In genomic region chr20:62159835-62160234, GRCh38 we compare ENCODE assay signal across 12 cellular contexts. TPM values are rescaled to one million over a fixed set of nuclear protein-coding genes. Genes with fewer than 3 reads are reported as not detected.
A peak's percentile ranks its signal among the peaks of the same experiment; 100 is the strongest.
DNase-seq lines count a peak whose midpoint lies in the region; ATAC-seq and TF ChIP-seq lines count a peak whose summit lies in the region.
"Had no signal": no experiment of that assay in that cellular context is flagged by ENCODE, and none has a peak within 500 bp of the region (broad histone marks: within the 10 kb centered on the region; RNA-seq: fewer than 3 reads in every experiment).

No MANE protein-coding gene starts in this region.

- no peak for TF ChIP-seq CTCF in CD4-positive, alpha-beta T cell (IDR thresholded peaks at IDR 0.05)
- TF ChIP-seq CTCF in nephron progenitor cell (IDR thresholded peaks at IDR 0.05): no peak

- no peaks in the 10 kb centered on the region for H3K9me3 Mint-ChIP-seq in CD4-positive, alpha-beta T cell
- H3K9me3 Mint-ChIP-seq in nephron progenitor cell: no peaks in the 10 kb centered on the region

- ATAC-seq in CD4-positive, alpha-beta T cell (ENCODE audit: poor library complexity): peak; percentile 21
- ATAC-seq in HG02763 (IDR thresholded peaks at IDR 0.05; ENCODE audit: unreplicated experiment) (peak; percentile 56), HG03108 (IDR thresholded peaks at IDR 0.05; ENCODE audit: unreplicated experiment) (no peak), HG03521 (IDR thresholded peaks at IDR 0.05; ENCODE audit: unreplicated experiment) (no peak)
- ATAC-seq: left colon had no signal

- H3K27ac ChIP-seq in CD4-positive, alpha-beta T cell (ENCODE audit: low read depth, low read length): no peak overlapping the region
- H3K27ac ChIP-seq: VCaP had no signal

- H3K4me1 Mint-ChIP-seq in CD4-positive, alpha-beta T cell (ENCODE audit: low read depth): peaks cover 6% of the 10 kb centered on the region
- peaks cover 30% of the 10 kb centered on the region for H3K4me1 Mint-ChIP-seq in nephron progenitor cell

- intact Hi-C loops in CD4-positive, alpha-beta T cell (cut with DNase I, micrococcal nuclease): loop anchor here in 1 of 2 experiments (5.0 kb wide), 1 partner anchor 133 kb away; no protein-coding TSS in a partner anchor

- no peaks in the 10 kb centered on the region for H3K27me3 ChIP-seq in CD4-positive, alpha-beta T cell (ENCODE audit: control insufficient read depth, insufficient read depth, low read length)
- H3K27me3 ChIP-seq: BLaER1 treated with 17β-estradiol and CSF1 and Interleukin-3, amounts not matched to agents 10 nM and 100 nM had no signal

- H3K27me3 Mint-ChIP-seq in CD4-positive, alpha-beta T cell: no peaks in the 10 kb centered on the region
- peaks cover 2% of the 10 kb centered on the region for H3K27me3 Mint-ChIP-seq in nephron progenitor cell (ENCODE audit: low read depth, poor library complexity)

- CTCF ChIA-PET in CD4-positive, alpha-beta T cell (lab: Charles Lee): no interaction called here

- peaks cover 28% of the 10 kb centered on the region for H3K36me3 Mint-ChIP-seq in CD4-positive, alpha-beta T cell (ENCODE audit: low read depth)
- peaks cover 26% of the 10 kb centered on the region for H3K36me3 Mint-ChIP-seq in nephron progenitor cell (ENCODE audit: low read depth)

- POLR2A ChIA-PET in CD4-positive, alpha-beta T cell (lab: Charles Lee): no interaction called here

- no peak overlapping the region for H3K27ac Mint-ChIP-seq in CD4-positive, alpha-beta T cell
- peak overlapping the region; percentile 57 for H3K27ac Mint-ChIP-seq in nephron progenitor cell

- no peak for DNase-seq in CD4-positive, alpha-beta T cell
- DNase-seq in activated CD8-positive, alpha-beta memory T cell treated with anti-CD3 and anti-CD28 coated beads, Interleukin-2, amount 50 U/mL, for 24 hours (ENCODE audit: extremely low read depth): peak; percentile 50
- DNase-seq in nephron progenitor cell (no peak), HCEC 1CT (no peak)
- no peak for DNase-seq in NK-92 treated with Interleukin-12 subunit alpha and Interleukin-12 subunit beta, amount 100 ng/mL, for 24 hours (lab: John Stamatoyannopoulos, UW)
- DNase-seq: left colon, NCI-H345 had no signal

- H3K9me3 ChIP-seq in CD4-positive, alpha-beta T cell (ENCODE audit: control insufficient read depth, low read length): no peaks in the 10 kb centered on the region
- H3K9me3 ChIP-seq: BLaER1 treated with 17β-estradiol and CSF1 and Interleukin-3, amounts not matched to agents 10 nM and 100 nM had no signal

- no peak overlapping the region for H3K4me3 Mint-ChIP-seq in CD4-positive, alpha-beta T cell
- no peak overlapping the region for H3K4me3 Mint-ChIP-seq in nephron progenitor cell

RNA-seq across cellular contexts. Expression of gene SS18L1, which starts 16.3 kb away (rescaled TPM):
- 10 to 100 TPM; 12.8 to 13.4 TPM for total RNA-seq in CD4-positive, alpha-beta T cell

RNA-seq across cellular contexts. Expression of gene PSMA7, which starts 16.6 kb away (rescaled TPM):
- 100 to 1,000 TPM; 150 to 158 TPM for total RNA-seq in CD4-positive, alpha-beta T cell

RNA-seq across cellular contexts. Expression of gene MTG2, which starts 23.0 kb away (rescaled TPM):
- total RNA-seq in CD4-positive, alpha-beta T cell: 1 to 10 TPM; 9.5 to 9.9 TPM

RNA-seq across cellular contexts. Expression of gene LSM14B, which starts 37.6 kb away (rescaled TPM):
- total RNA-seq in CD4-positive, alpha-beta T cell: 10 to 100 TPM; 34.5 to 35.7 TPM

Comparison
In these comparisons a context has a peak if more than half of its experiments do, and no peak if none do; other contexts are left out.
1. ATAC-seq: peak in CD4-positive, alpha-beta T cell (single experiment) and HG02763 (single experiment); none in HG03108 (single experiment) and HG03521 (single experiment).